19 cellular contexts compared by ENCODE assay signal in the genomic region with DNA sequence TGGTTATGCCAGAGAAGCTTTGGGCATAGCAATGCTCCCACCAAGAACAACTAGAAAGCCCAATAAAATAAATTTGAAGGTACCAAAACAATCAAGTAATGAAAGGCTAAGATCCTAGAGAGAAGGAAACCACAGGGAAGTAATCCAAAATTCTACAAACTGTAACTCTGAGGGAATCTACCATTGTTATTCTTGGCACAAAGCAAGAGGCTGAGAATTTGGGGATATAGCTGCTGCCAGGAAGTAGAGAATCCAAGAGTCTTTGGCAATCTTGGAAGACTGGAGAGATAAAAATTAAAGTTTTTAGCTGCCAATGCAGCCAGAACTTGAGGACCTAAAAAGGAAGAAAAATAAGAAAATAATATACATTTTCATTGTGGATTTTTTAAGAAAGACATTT.
DNase-seq lines count a peak whose midpoint lies in the region; ATAC-seq and TF ChIP-seq lines count a peak whose summit lies in the region.
"Had no signal": no experiment of that assay in that cellular context is flagged by ENCODE, and none has a peak within 500 bp of the region (broad histone marks: within the 10 kb centered on the region; RNA-seq: fewer than 3 reads in every experiment).

No MANE protein-coding gene starts in this region.

- peaks cover 8% of the 10 kb centered on the region for H3K36me3 ChIP-seq in adipocyte (ENCODE audit: control insufficient read depth, insufficient read depth, low read length, severe bottlenecking)
- no peaks in the 10 kb centered on the region for H3K36me3 ChIP-seq in hepatocyte (replicated peaks; ENCODE audit: insufficient read depth, low read depth)
- H3K36me3 ChIP-seq: ascending aorta, neural progenitor cell, stomach had no signal

- no peak overlapping the region for H3K27ac ChIP-seq in hepatocyte
- H3K27ac ChIP-seq: ascending aorta, dorsolateral prefrontal cortex, neural progenitor cell, stomach had no signal

- DNase-seq in Right ventricle myocardium inferior (ENCODE audit: missing footprints), result no peak
- no peak for DNase-seq in cardiac septum (ENCODE audit: low spot score)
- DNase-seq in adipocyte (ENCODE audit: low read depth), result peak; percentile 84
- peak; percentile 88 for DNase-seq in fibroblast of pulmonary artery (ENCODE audit: low read depth)
- DNase-seq in stromal cell of bone marrow (ENCODE audit: low read depth), result peak; percentile 82
- no peak for DNase-seq in hepatocyte (ENCODE audit: low spot score)
- DNase-seq in GF-D8 (lab: John Stamatoyannopoulos, UW), result no peak
- no peak for DNase-seq in SKM-1 (lab: John Stamatoyannopoulos, UW; ENCODE audit: unreplicated experiment)
- DNase-seq: activated CD4-positive, alpha-beta T cell treated with anti-CD3 and anti-CD28 coated beads, Interleukin-2, amount 10 ng/mL, durations not matched to agents 24 days and 14 days; activated gamma-delta T cell treated with Interleukin-2 at 50 U/mL for 16 hours; CD4-positive, alpha-beta memory T cell; DMS79 treated with DMSO at 0.1 percent for 48 hours; dorsolateral prefrontal cortex; hippocampal formation; NCI-H2081; NCI-H774; stomach had no signal

- peaks cover 14% of the 10 kb centered on the region for H3K4me1 ChIP-seq in adipocyte (ENCODE audit: control insufficient read depth, insufficient read depth, low read length)
- no peaks in the 10 kb centered on the region for H3K4me1 ChIP-seq in hepatocyte (ENCODE audit: insufficient read depth)
- H3K4me1 ChIP-seq: neural progenitor cell, stomach had no signal

- intact Hi-C loops in Right ventricle myocardium inferior (cut with DNase I) (no loop called here), cardiac septum (cut with DNase I) (no loop called here)

- ATAC-seq in Right ventricle myocardium inferior, result peak; percentile 82

- no peak overlapping the region for H3K4me3 ChIP-seq in adipocyte (ENCODE audit: low read length)
- H3K4me3 ChIP-seq in fibroblast of pulmonary artery (replicated peaks; ENCODE audit: low read depth, low read length), result no peak overlapping the region
- H3K4me3 ChIP-seq in hepatocyte, result no peak overlapping the region
- H3K4me3 ChIP-seq: ascending aorta, dorsolateral prefrontal cortex, neural progenitor cell, stomach had no signal

- no peak overlapping the region for H2AFZ ChIP-seq in hepatocyte
- H2AFZ ChIP-seq: neural progenitor cell had no signal

- H3K9me3 ChIP-seq in adipocyte (ENCODE audit: control insufficient read depth, low read length) (no peaks in the 10 kb centered on the region), hepatocyte (ENCODE audit: low read depth) (no peaks in the 10 kb centered on the region)
- H3K9me3 ChIP-seq: stomach had no signal

- H3K4me2 ChIP-seq in hepatocyte, result no peak overlapping the region
- H3K4me2 ChIP-seq: neural progenitor cell had no signal

- TF ChIP-seq CTCF in fibroblast of pulmonary artery (IDR thresholded peaks at IDR 0.05; ENCODE audit: low read length, missing control alignments) (no peak), hepatocyte (IDR thresholded peaks at IDR 0.05; ENCODE audit: poor library complexity) (no peak)

- no peaks in the 10 kb centered on the region for H3K79me2 ChIP-seq in hepatocyte

- no peaks in the 10 kb centered on the region for H4K20me1 ChIP-seq in hepatocyte (ENCODE audit: insufficient read depth, poor library complexity, severe bottlenecking)

- no peak overlapping the region for H3K9ac ChIP-seq in adipocyte (ENCODE audit: low read length)
- H3K9ac ChIP-seq: neural progenitor cell had no signal

- H3K27me3 ChIP-seq in adipocyte (replicated peaks; ENCODE audit: control insufficient read depth, insufficient read depth, low read length) (no peaks in the 10 kb centered on the region), hepatocyte (no peaks in the 10 kb centered on the region)
- H3K27me3 ChIP-seq: ascending aorta, dorsolateral prefrontal cortex, neural progenitor cell, stomach had no signal

- H3K9me2 ChIP-seq in hepatocyte (replicated peaks; ENCODE audit: insufficient read depth), result no peaks in the 10 kb centered on the region

Comparison
In these comparisons a context has a peak if more than half of its experiments do, and no peak if none do; other contexts are left out.
1. DNase-seq: peak in adipocyte (single experiment), fibroblast of pulmonary artery (single experiment) and stromal cell of bone marrow (single experiment); none in Right ventricle myocardium inferior (single experiment), cardiac septum (single experiment), hepatocyte (single experiment), GF-D8 (single experiment) and SKM-1 (single experiment).